Comparison of ENCODE assay signal across 1 cellular context in the genomic region with DNA sequence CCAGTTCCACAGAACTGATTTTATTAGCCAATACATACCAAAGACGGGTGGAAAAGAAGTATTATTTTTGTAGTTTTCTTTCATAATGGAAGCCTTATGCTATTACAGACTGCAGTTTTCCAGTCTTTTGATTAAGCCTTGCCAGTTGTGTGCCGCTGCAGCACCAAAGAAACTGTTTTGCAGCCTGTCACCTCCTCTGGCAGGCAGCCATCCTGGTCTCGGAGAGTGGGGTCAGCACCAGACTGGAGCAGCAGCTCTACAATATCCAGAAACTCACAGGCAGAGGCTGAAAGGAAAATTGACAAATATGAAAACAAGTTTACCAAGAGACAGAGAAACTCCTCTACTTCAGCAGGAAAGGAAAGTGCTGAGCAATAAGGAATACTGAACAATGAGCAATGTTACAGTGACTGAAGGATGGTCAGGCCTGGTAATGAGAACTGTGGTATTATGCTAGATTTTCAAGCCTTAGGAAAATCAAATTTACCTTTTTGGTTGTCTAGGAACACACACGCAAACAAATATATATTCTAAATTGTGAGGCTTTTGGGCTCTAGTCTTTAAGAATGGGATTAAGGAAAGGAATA.
A peak's percentile ranks its signal among the peaks of the same experiment; 100 is the strongest.
TF ChIP-seq lines count a peak whose summit lies in the region.

No MANE protein-coding gene starts in this region.

TF ChIP-seq in IMR-90, 13 proteins besides CTCF, POLR2A, EP300 and RAD21:
- TF ChIP-seq BHLHE40 (IDR thresholded peaks at IDR 0.05; ENCODE audit: low read depth, low read length): no peak
- 0 out of 2 replicates have a peak, but pooled peaks have one; percentile 16 for TF ChIP-seq MAFK (IDR thresholded peaks at IDR 0.05; ENCODE audit: low read depth, low read length)
